ENCODE assay signal across 1 cellular context in the genomic region with DNA sequence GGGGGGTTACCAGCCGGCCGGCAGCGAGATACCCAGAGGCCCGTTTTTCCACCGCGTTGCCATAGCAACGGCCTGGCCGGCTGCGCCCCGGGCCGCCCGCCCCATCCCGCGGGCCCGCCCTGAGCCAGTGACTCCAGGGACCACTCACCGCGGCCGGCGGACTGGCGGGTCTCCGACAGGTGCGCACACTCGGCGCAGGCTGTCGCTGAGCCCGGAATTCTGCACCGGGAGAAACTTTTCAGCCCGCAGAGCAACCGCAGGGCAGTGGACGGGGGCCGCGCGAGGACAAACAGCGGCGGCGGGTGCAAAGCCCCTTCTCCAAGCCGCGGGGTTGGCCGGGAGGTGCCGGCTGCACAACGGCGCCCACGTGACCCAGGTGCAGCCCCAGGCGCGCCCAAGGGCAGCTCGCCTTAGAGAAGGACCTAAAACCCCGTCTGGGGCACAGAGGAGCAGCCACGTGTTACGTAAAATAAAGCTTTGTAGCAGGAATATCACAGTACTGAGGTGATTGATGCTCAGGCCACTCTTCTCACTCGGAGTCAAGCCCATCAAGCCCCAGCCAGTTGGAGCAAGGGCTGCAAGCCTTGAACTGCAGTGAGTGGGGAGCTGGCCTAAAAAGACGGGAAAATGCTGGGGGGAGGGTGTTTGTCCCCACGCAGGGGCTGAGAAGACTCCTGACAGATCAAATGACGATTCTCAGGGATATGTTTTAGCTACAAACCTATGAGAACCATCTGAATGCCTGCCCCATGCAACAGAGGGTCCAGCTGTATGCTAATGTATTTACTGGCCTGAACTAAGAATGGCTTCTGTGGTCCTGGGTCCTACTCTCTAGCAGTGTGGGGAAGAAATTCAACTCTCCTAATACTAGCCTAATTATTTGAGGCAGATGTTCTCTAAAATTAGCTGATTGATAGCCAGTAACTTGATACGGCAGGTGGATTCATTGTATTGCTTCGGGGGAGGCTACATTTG.
TF ChIP-seq lines count a peak whose summit lies in the region.

TSS of gene STK33 (minus strand) at position 294 of the 975 bp plus-strand sequence. CDS start 119,323 bp downstream, outside the sequence.

TF ChIP-seq in GM12878, 131 proteins besides CTCF, POLR2A, EP300 and RAD21 (continued from another document and continues in another):
- peak; percentile 66 for TF ChIP-seq IRF5 (IDR thresholded peaks at IDR 0.05; ENCODE audit: borderline replicate concordance)
- TF ChIP-seq TARDBP (IDR thresholded peaks at IDR 0.05; ENCODE audit: borderline replicate concordance), result no peak
- TF ChIP-seq RELA (IDR thresholded peaks at IDR 0.05; ENCODE audit: borderline replicate concordance, partially characterized antibody), result peak; percentile 75
- no peak for TF ChIP-seq ZNF622 (IDR thresholded peaks at IDR 0.05)
- peak; percentile 90 for TF ChIP-seq LARP7 (IDR thresholded peaks at IDR 0.05)
- TF ChIP-seq IKZF2 (IDR thresholded peaks at IDR 0.05), result peak in 1 of 2 experiments; percentile 34; a peak in 1 of 4 replicates
- peak; percentile 75; the same call in 1 of the 2 replicates for TF ChIP-seq ASH2L (IDR thresholded peaks at IDR 0.05; ENCODE audit: borderline replicate concordance, low read depth)
- peak; percentile 94 for TF ChIP-seq USF1 (IDR thresholded peaks at IDR 0.05; ENCODE audit: borderline replicate concordance, extremely low read length, insufficient read depth, low read depth, low read length)
- TF ChIP-seq TCF7 (IDR thresholded peaks at IDR 0.05; ENCODE audit: borderline replicate concordance), result no peak
- TF ChIP-seq RBBP5 (conservative IDR thresholded peaks at IDR 0.05), result no peak
- no peak for TF ChIP-seq MTA3 (IDR thresholded peaks at IDR 0.05; ENCODE audit: borderline replicate concordance, low read length)
- 0 out of 2 replicates have a peak, but pooled peaks have one; percentile 47 for TF ChIP-seq RCOR1 (conservative IDR thresholded peaks at IDR 0.05; ENCODE audit: low read depth, low read length)
- TF ChIP-seq NRF1 (conservative IDR thresholded peaks at IDR 0.05; ENCODE audit: low read depth, low read length), result no peak
- TF ChIP-seq HDAC2 (IDR thresholded peaks at IDR 0.05), result no peak
- TF ChIP-seq, protein P1, sequence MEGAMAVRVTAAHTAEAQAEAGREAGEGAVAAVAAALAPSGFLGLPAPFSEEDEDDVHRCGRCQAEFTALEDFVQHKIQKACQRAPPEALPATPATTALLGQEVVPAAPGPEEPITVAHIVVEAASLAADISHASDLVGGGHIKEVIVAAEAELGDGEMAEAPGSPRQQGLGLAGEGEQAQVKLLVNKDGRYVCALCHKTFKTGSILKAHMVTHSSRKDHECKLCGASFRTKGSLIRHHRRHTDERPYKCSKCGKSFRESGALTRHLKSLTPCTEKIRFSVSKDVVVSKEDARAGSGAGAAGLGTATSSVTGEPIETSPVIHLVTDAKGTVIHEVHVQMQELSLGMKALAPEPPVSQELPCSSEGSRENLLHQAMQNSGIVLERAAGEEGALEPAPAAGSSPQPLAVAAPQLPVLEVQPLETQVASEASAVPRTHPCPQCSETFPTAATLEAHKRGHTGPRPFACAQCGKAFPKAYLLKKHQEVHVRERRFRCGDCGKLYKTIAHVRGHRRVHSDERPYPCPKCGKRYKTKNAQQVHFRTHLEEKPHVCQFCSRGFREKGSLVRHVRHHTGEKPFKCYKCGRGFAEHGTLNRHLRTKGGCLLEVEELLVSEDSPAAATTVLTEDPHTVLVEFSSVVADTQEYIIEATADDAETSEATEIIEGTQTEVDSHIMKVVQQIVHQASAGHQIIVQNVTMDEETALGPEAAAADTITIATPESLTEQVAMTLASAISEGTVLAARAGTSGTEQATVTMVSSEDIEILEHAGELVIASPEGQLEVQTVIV (IDR thresholded peaks at IDR 0.05; ENCODE audit: borderline replicate concordance, partially characterized antibody), result no peak
- no peak for TF ChIP-seq IRF4 (IDR thresholded peaks at IDR 0.05; ENCODE audit: low read depth, low read length)
- TF ChIP-seq GATAD2B (conservative IDR thresholded peaks at IDR 0.05; ENCODE audit: low read depth), result peak; percentile 69; the same call in 1 of the 2 replicates
- TF ChIP-seq E2F4 (IDR thresholded peaks at IDR 0.05; ENCODE audit: low read depth, low read length), result no peak
- TF ChIP-seq, protein P2, sequence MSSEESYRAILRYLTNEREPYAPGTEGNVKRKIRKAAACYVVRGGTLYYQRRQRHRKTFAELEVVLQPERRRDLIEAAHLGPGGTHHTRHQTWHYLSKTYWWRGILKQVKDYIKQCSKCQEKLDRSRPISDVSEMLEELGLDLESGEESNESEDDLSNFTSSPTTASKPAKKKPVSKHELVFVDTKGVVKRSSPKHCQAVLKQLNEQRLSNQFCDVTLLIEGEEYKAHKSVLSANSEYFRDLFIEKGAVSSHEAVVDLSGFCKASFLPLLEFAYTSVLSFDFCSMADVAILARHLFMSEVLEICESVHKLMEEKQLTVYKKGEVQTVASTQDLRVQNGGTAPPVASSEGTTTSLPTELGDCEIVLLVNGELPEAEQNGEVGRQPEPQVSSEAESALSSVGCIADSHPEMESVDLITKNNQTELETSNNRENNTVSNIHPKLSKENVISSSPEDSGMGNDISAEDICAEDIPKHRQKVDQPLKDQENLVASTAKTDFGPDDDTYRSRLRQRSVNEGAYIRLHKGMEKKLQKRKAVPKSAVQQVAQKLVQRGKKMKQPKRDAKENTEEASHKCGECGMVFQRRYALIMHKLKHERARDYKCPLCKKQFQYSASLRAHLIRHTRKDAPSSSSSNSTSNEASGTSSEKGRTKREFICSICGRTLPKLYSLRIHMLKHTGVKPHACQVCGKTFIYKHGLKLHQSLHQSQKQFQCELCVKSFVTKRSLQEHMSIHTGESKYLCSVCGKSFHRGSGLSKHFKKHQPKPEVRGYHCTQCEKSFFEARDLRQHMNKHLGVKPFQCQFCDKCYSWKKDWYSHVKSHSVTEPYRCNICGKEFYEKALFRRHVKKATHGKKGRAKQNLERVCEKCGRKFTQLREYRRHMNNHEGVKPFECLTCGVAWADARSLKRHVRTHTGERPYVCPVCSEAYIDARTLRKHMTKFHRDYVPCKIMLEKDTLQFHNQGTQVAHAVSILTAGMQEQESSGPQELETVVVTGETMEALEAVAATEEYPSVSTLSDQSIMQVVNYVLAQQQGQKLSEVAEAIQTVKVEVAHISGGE (CRISPR knock-in tag; IDR thresholded peaks at IDR 0.05), result no peak
- peak; percentile 53; the same call in 1 of the 2 replicates for TF ChIP-seq SMARCA5 (IDR thresholded peaks at IDR 0.05)
- peak; percentile 82 for TF ChIP-seq IKZF1 (conservative IDR thresholded peaks at IDR 0.05)
- no peak; the same call in 1 of the 2 replicates for TF ChIP-seq YY1 (IDR thresholded peaks at IDR 0.05; ENCODE audit: low read depth, low read length)
- peak; percentile 63 for TF ChIP-seq POLR2AphosphoS5 (IDR thresholded peaks at IDR 0.05; ENCODE audit: low read length)
- no peak for TF ChIP-seq SIN3A (IDR thresholded peaks at IDR 0.05; ENCODE audit: low read depth, low read length)
- peak; percentile 68; the same call in 1 of the 2 replicates for TF ChIP-seq CBX5 (IDR thresholded peaks at IDR 0.05; ENCODE audit: low read depth)
- TF ChIP-seq STAT1 (conservative IDR thresholded peaks at IDR 0.05), result peak; percentile 23; the same call in 1 of the 2 replicates
- TF ChIP-seq, protein P3, sequence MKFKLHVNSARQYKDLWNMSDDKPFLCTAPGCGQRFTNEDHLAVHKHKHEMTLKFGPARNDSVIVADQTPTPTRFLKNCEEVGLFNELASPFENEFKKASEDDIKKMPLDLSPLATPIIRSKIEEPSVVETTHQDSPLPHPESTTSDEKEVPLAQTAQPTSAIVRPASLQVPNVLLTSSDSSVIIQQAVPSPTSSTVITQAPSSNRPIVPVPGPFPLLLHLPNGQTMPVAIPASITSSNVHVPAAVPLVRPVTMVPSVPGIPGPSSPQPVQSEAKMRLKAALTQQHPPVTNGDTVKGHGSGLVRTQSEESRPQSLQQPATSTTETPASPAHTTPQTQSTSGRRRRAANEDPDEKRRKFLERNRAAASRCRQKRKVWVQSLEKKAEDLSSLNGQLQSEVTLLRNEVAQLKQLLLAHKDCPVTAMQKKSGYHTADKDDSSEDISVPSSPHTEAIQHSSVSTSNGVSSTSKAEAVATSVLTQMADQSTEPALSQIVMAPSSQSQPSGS (IDR thresholded peaks at IDR 0.05; ENCODE audit: low read length), result no peak
- TF ChIP-seq CBFB (IDR thresholded peaks at IDR 0.05; ENCODE audit: low read depth), result peak; percentile 39; the same call in 1 of the 2 replicates
- peak; percentile 44; the same call in 1 of the 2 replicates for TF ChIP-seq RFX5 (IDR thresholded peaks at IDR 0.05; ENCODE audit: low read depth, low read length)
- TF ChIP-seq MAX (IDR thresholded peaks at IDR 0.05; ENCODE audit: low read depth, low read length), result peak; percentile 86
- TF ChIP-seq NFYA (IDR thresholded peaks at IDR 0.05; ENCODE audit: borderline replicate concordance, low read depth, low read length), result no peak
- TF ChIP-seq BMI1 (IDR thresholded peaks at IDR 0.05; ENCODE audit: borderline replicate concordance), result peak; percentile 98
- peak; percentile 93 for TF ChIP-seq RAD51 (IDR thresholded peaks at IDR 0.05)
- no peak for TF ChIP-seq KDM1A (IDR thresholded peaks at IDR 0.05; ENCODE audit: borderline replicate concordance)
- TF ChIP-seq, protein P4, sequence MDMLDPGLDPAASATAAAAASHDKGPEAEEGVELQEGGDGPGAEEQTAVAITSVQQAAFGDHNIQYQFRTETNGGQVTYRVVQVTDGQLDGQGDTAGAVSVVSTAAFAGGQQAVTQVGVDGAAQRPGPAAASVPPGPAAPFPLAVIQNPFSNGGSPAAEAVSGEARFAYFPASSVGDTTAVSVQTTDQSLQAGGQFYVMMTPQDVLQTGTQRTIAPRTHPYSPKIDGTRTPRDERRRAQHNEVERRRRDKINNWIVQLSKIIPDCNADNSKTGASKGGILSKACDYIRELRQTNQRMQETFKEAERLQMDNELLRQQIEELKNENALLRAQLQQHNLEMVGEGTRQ (IDR thresholded peaks at IDR 0.05; ENCODE audit: borderline replicate concordance, low read depth, low read length), result peak; percentile 81
- 0 out of 2 replicates have a peak, but pooled peaks have one; percentile 13 for TF ChIP-seq TCF3 (IDR thresholded peaks at IDR 0.05; ENCODE audit: borderline replicate concordance, insufficient read depth, low read depth, low read length)
- TF ChIP-seq ATF3 (IDR thresholded peaks at IDR 0.05; ENCODE audit: borderline replicate concordance, extremely low read depth, low read depth, low read length), result peak; percentile 74; the same call in 1 of the 2 replicates
- peak; percentile 13 for TF ChIP-seq MEF2B (IDR thresholded peaks at IDR 0.05; ENCODE audit: partially characterized antibody, poor library complexity, severe bottlenecking)
- TF ChIP-seq CHD1 (IDR thresholded peaks at IDR 0.05; ENCODE audit: low read depth, low read length), result no peak
- TF ChIP-seq E2F8 (IDR thresholded peaks at IDR 0.05; ENCODE audit: low read depth, partially characterized antibody), result no peak
- no peak for TF ChIP-seq ZNF384 (IDR thresholded peaks at IDR 0.05; ENCODE audit: borderline replicate concordance, low read depth, low read length)
- TF ChIP-seq BHLHE40 (IDR thresholded peaks at IDR 0.05; ENCODE audit: borderline replicate concordance in 1 of 2, low read depth in 2 of 2, low read length in 1 of 2), result peak; percentile 28 to 87; a peak in 3 of 4 replicates
- TF ChIP-seq MYC (IDR thresholded peaks at IDR 0.05; ENCODE audit: insufficient read depth, insufficient read length, insufficient replicate concordance, low read length, severe bottlenecking), result no peak
